8 cellular contexts compared by ENCODE assay signal in genomic region chr3:189754356-189754755, GRCh38.
"Had no signal": no experiment of that assay in that cellular context is flagged by ENCODE, and none has a peak within 500 bp of the region (broad histone marks: within the 10 kb centered on the region; RNA-seq: fewer than 3 reads in every experiment).

No MANE protein-coding gene starts in this region.

- H3K9me3 ChIP-seq: HAP-1 had no signal

- H3K27ac ChIP-seq: GM23248 had no signal

- H3K36me3 ChIP-seq: HAP-1 had no signal

- H2AFZ ChIP-seq: GM23248 had no signal

- H3K27ac Mint-ChIP-seq: HFFc6 had no signal

- H3K4me1 ChIP-seq: HAP-1 had no signal

- H3K4me3 Mint-ChIP-seq: HFFc6 had no signal

- DNase-seq: GM23248, GOT3, H7, HFFc6, IMR-90, KG1 had no signal

- H3K4me3 ChIP-seq: GM23248, HAP-1, K562 had no signal
